Comparison of ENCODE assay signal across 22 cellular contexts in the genomic region with DNA sequence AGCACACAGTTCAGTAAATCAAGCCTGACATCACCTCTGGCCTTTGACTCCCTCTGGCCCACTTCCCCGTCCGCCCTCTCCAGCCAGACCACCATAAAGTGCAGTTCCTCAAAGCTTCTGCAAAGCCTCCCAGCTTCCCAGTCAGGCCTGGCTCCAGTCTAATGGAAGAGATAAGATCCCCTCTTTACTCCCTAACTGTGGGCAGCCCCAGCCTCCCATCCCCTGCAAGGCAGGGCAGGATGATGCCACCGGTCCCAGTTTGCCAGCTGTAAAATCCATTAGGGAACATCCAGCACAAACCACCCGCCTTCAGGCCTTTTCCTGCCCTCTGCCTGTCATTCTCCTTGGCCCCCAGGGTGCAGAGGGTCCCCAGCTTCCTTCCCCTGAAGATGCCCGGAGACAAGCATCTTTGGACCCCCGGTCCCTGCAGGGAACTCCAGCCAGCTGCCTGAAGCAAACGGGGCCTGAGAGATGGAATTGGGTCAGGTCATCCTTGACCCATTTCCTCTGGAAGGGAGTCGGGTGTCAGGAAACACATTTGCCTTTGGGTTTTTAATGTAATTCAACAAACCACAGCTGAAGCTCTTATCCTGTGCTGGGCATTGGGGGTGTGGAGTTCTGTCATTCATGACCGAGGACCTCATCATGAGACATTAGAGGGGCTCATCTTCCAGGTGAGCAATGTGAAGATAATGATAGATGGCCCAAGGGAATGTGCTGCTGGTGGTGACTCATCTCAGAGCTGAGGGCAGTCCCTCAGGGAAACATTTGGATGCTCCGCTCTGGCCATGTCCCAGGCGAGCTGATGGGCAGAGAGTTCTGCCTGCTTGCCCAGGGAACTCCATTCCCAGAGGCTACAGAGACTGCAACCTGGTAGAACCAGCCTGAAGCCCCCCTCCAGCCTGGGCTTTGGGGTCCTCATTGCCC.
A peak's percentile ranks its signal among the peaks of the same experiment; 100 is the strongest.
DNase-seq lines count a peak whose midpoint lies in the region; FAIRE-seq and TF ChIP-seq lines count a peak whose summit lies in the region.
"Had no signal": no experiment of that assay in that cellular context is flagged by ENCODE, and none has a peak within 500 bp of the region (broad histone marks: within the 10 kb centered on the region; RNA-seq: fewer than 3 reads in every experiment).

No MANE protein-coding gene starts in this region.

- H3K27ac Mint-ChIP-seq in mesothelial cell of epicardium = peak overlapping the region; percentile 74
- H3K27ac Mint-ChIP-seq in activated CD4-positive, alpha-beta T cell treated with anti-CD3 and anti-CD28 coated beads, Interleukin-2, amount 10 ng/mL, durations not matched to agents 24 days and 14 days = no peak overlapping the region
- H3K27ac Mint-ChIP-seq: activated naive CD4-positive, alpha-beta T cell treated with anti-CD3 and anti-CD28 coated beads, Interleukin-2, amount 50 U/mL, for 24 hours had no signal

- no peaks in the 10 kb centered on the region for H3K36me3 ChIP-seq in BE2C
- H3K36me3 ChIP-seq: HAP-1 had no signal

- H3K36me3 Mint-ChIP-seq in mesothelial cell of epicardium = no peaks in the 10 kb centered on the region
- H3K36me3 Mint-ChIP-seq in activated CD4-positive, alpha-beta T cell treated with anti-CD3 and anti-CD28 coated beads, Interleukin-2, amount 10 ng/mL, durations not matched to agents 24 days and 14 days (ENCODE audit: low read depth) = peaks cover 43% of the 10 kb centered on the region

- no peak overlapping the region for H3K4me3 Mint-ChIP-seq in mesothelial cell of epicardium
- H3K4me3 Mint-ChIP-seq in activated CD4-positive, alpha-beta T cell treated with anti-CD3 and anti-CD28 coated beads, Interleukin-2, amount 10 ng/mL, durations not matched to agents 24 days and 14 days = no peak overlapping the region
- H3K4me3 Mint-ChIP-seq: activated naive CD4-positive, alpha-beta T cell treated with anti-CD3 and anti-CD28 coated beads, Interleukin-2, amount 50 U/mL, for 24 hours; CD8-positive, alpha-beta memory T cell had no signal

- no peak for TF ChIP-seq POLR2A in H54 (IDR thresholded peaks at IDR 0.05; ENCODE audit: low read depth, low read length)

- peak; percentile 82 for DNase-seq in BE2C
- DNase-seq in H54 (ENCODE audit: insufficient read length, low spot score) = peak; percentile 32
- peak; percentile 16 for DNase-seq in SW480 (ENCODE audit: low spot score)
- DNase-seq in mesothelial cell of epicardium (ENCODE audit: low spot score in 2 of 2, unreplicated experiment in 2 of 2) = no peak
- no peak for DNase-seq in GOT3 (lab: John Stamatoyannopoulos, UW)
- DNase-seq in activated CD4-positive, alpha-beta T cell treated with anti-CD3 and anti-CD28 coated beads, Interleukin-2, amount 10 ng/mL, durations not matched to agents 24 days and 14 days = no peak
- no peak for DNase-seq in occipital lobe (lab: John Stamatoyannopoulos, UW)
- no peak for DNase-seq in NCI-H82 treated with DMSO at 0.1 percent for 48 hours (lab: John Stamatoyannopoulos, UW; ENCODE audit: unreplicated experiment)
- DNase-seq: activated CD4-positive, alpha-beta T cell treated with anti-CD3 and anti-CD28 coated beads, Interleukin-2, amount 50 U/mL, for 4 hours; activated T-cell treated with anti-CD3 and anti-CD28 coated beads, Interleukin-2, amount 50 U/mL, for 1 hour; CD8-positive, alpha-beta memory T cell; DND-41; left cardiac atrium; NCI-H1105 treated with DMSO at 0.1 percent for 48 hours; NCI-H2171; OCI-M1; stimulated activated naive CD4-positive, alpha-beta T cell treated with Interleukin-2 at 50 U/mL for 16 hours had no signal

- peak; percentile 67 for FAIRE-seq in H54 (lab: Jason Lieb, UNC)
- FAIRE-seq: GM19239, K562 had no signal

- no peaks in the 10 kb centered on the region for H3K27me3 ChIP-seq in BE2C
- H3K27me3 ChIP-seq: right atrium auricular region had no signal

- no peaks in the 10 kb centered on the region for H3K9me3 Mint-ChIP-seq in mesothelial cell of epicardium
- H3K9me3 Mint-ChIP-seq in activated CD4-positive, alpha-beta T cell treated with anti-CD3 and anti-CD28 coated beads, Interleukin-2, amount 10 ng/mL, durations not matched to agents 24 days and 14 days = no peaks in the 10 kb centered on the region
- H3K9me3 Mint-ChIP-seq: activated naive CD4-positive, alpha-beta T cell treated with anti-CD3 and anti-CD28 coated beads, Interleukin-2, amount 50 U/mL, for 24 hours; CD8-positive, alpha-beta memory T cell had no signal

- no peaks in the 10 kb centered on the region for H3K9me3 ChIP-seq in BE2C
- H3K9me3 ChIP-seq: HAP-1, right atrium auricular region had no signal

- intact Hi-C loops in activated CD4-positive, alpha-beta T cell treated with anti-CD3 and anti-CD28 coated beads, Interleukin-2, amount 10 ng/mL, durations not matched to agents 24 days and 14 days (cut with micrococcal nuclease) = no loop called here

- TF ChIP-seq CTCF in BE2C (IDR thresholded peaks at IDR 0.05; ENCODE audit: low read depth, low read length) (no peak), mesothelial cell of epicardium (IDR thresholded peaks at IDR 0.05; ENCODE audit: unreplicated experiment) (no peak)

- H3K27me3 Mint-ChIP-seq in mesothelial cell of epicardium (ENCODE audit: low read depth) = peaks cover 3% of the 10 kb centered on the region
- no peaks in the 10 kb centered on the region for H3K27me3 Mint-ChIP-seq in activated CD4-positive, alpha-beta T cell treated with anti-CD3 and anti-CD28 coated beads, Interleukin-2, amount 10 ng/mL, durations not matched to agents 24 days and 14 days
- H3K27me3 Mint-ChIP-seq: activated naive CD4-positive, alpha-beta T cell treated with anti-CD3 and anti-CD28 coated beads, Interleukin-2, amount 50 U/mL, for 24 hours had no signal

- no peak overlapping the region for H3K4me3 ChIP-seq in BE2C (ENCODE audit: low read depth, low read length)
- H3K4me3 ChIP-seq: HAP-1, K562, right atrium auricular region had no signal

- peaks cover 35% of the 10 kb centered on the region for H3K4me1 Mint-ChIP-seq in mesothelial cell of epicardium
- no peaks in the 10 kb centered on the region for H3K4me1 Mint-ChIP-seq in activated CD4-positive, alpha-beta T cell treated with anti-CD3 and anti-CD28 coated beads, Interleukin-2, amount 10 ng/mL, durations not matched to agents 24 days and 14 days
- H3K4me1 Mint-ChIP-seq: activated naive CD4-positive, alpha-beta T cell treated with anti-CD3 and anti-CD28 coated beads, Interleukin-2, amount 50 U/mL, for 24 hours; CD8-positive, alpha-beta memory T cell had no signal

- peaks cover 22% of the 10 kb centered on the region for H3K4me1 ChIP-seq in BE2C
- H3K4me1 ChIP-seq: HAP-1 had no signal

Comparison
In these comparisons a context has a peak if more than half of its experiments do, and no peak if none do; other contexts are left out.
1. DNase-seq: peak in BE2C (single experiment), H54 (single experiment) and SW480 (single experiment); none in mesothelial cell of epicardium (0 of 2), GOT3 (single experiment), activated CD4-positive, alpha-beta T cell treated with anti-CD3 and anti-CD28 coated beads, Interleukin-2, amount 10 ng/mL, durations not matched to agents 24 days and 14 days (single experiment), occipital lobe (single experiment) and NCI-H82 treated with DMSO at 0.1 percent for 48 hours (single experiment).